Comparison of ENCODE assay signal across 8 cellular contexts in genomic region chr1:42658880-42659337, GRCh38. TPM values are rescaled to one million over a fixed set of nuclear protein-coding genes. Genes with fewer than 3 reads are reported as not detected.
DNase-seq lines count a peak whose midpoint lies in the region; ATAC-seq and TF ChIP-seq lines count a peak whose summit lies in the region.

No MANE protein-coding gene starts in this region.

- no peak for TF ChIP-seq CTCF in Panc1 (IDR thresholded peaks at IDR 0.05)
- no peak for TF ChIP-seq CTCF in neutrophil (IDR thresholded peaks at IDR 0.05)

- intact Hi-C loops in activated CD4-positive, alpha-beta T cell treated with anti-CD3 and anti-CD28 coated beads for 36 hours (cut with DNase I, micrococcal nuclease): loop anchor here (1.0 kb wide), 10 partner anchors 23 to 513 kb away; partner anchors contain the start of genes CCDC30 (in 2 of the 2), C1orf50 (in 1 of the 2), CFAP57 (in 1 of the 2) and EBNA1BP2 (in 1 of the 2)
- intact Hi-C loops in Panc1 (cut with micrococcal nuclease; ENCODE audit: unreplicated experiment): no loop called here

- H3K4me1 Mint-ChIP-seq in activated CD4-positive, alpha-beta T cell treated with anti-CD3 and anti-CD28 coated beads for 36 hours: peaks cover 39% of the 10 kb centered on the region

- H3K27ac ChIP-seq in Panc1 (ENCODE audit: low read length): peak overlapping the region; percentile 96
- peak overlapping the region; percentile 95 to 98 for H3K27ac ChIP-seq in esophagus (ENCODE audit: low read depth in 2 of 2, low read length in 1 of 2)
- H3K27ac ChIP-seq in neutrophil: peak overlapping the region; percentile 67

- H3K4me3 Mint-ChIP-seq in activated CD4-positive, alpha-beta T cell treated with anti-CD3 and anti-CD28 coated beads for 36 hours: peak overlapping the region; percentile 97

- ATAC-seq in activated CD4-positive, alpha-beta T cell treated with anti-CD3 and anti-CD28 coated beads for 36 hours: no peak
- peak; percentile 17 for ATAC-seq in Panc1

- H3K9me3 ChIP-seq in Panc1 (ENCODE audit: control insufficient read depth, insufficient read depth, low read depth, low read length) (no peaks in the 10 kb centered on the region), esophagus (ENCODE audit: control insufficient read depth in 2 of 2, insufficient read depth in 1 of 2, low read depth in 1 of 2, low read length in 1 of 2) (no peaks in the 10 kb centered on the region), neutrophil (no peaks in the 10 kb centered on the region)

- H3K9me3 Mint-ChIP-seq in activated CD4-positive, alpha-beta T cell treated with anti-CD3 and anti-CD28 coated beads for 36 hours (ENCODE audit: low read depth): no peaks in the 10 kb centered on the region

- BruUV-seq in Panc1 (replicated peaks; lab: Mats Ljungman, UMichigan): no TSS peak

- WGBS in esophagus, 2 donors: 5 to 6% methylated on average over 19 of the region's 19 CpGs

- CTCF ChIA-PET in activated CD4-positive, alpha-beta T cell treated with anti-CD3 and anti-CD28 coated beads for 36 hours (lab: Charles Lee): interaction anchor here (1.9 kb wide), 1 partner anchor 24 kb away, joined by 4 read pairs; the partner anchor contains the start of gene YBX1
- CTCF ChIA-PET in Panc1 (lab: Charles Lee): no interaction called here

- DNase-seq in activated CD4-positive, alpha-beta T cell treated with anti-CD3 and anti-CD28 coated beads for 36 hours: no peak
- DNase-seq in activated CD4-positive, alpha-beta T cell treated with anti-CD3 and anti-CD28 coated beads, Interleukin-2, amount 50 U/mL, for 4 hours: no peak
- DNase-seq in Panc1 (ENCODE audit: low read depth, low spot score) (no peak), NCI-H2171 treated with DMSO at 0.1 percent for 48 hours (lab: John Stamatoyannopoulos, UW) (no peak), SKM-1 treated with dmso at 0.1 percent for 144 hours (lab: John Stamatoyannopoulos, UW; ENCODE audit: unreplicated experiment) (no peak)
- no peak for DNase-seq in effector CD4-positive, alpha-beta T cell

- peak overlapping the region; percentile 97 for H3K27ac Mint-ChIP-seq in activated CD4-positive, alpha-beta T cell treated with anti-CD3 and anti-CD28 coated beads for 36 hours

- H3K36me3 ChIP-seq in Panc1 (ENCODE audit: control insufficient read depth, insufficient read depth, low read length): peaks cover 34% of the 10 kb centered on the region
- no peaks in the 10 kb centered on the region for H3K36me3 ChIP-seq in esophagus (ENCODE audit: control insufficient read depth in 2 of 2, insufficient read depth in 2 of 2, low read length in 1 of 2)
- no peaks in the 10 kb centered on the region for H3K36me3 ChIP-seq in neutrophil

- H3K27me3 Mint-ChIP-seq in activated CD4-positive, alpha-beta T cell treated with anti-CD3 and anti-CD28 coated beads for 36 hours: no peaks in the 10 kb centered on the region

- in situ Hi-C loops in Panc1 (cut with HindIII; ENCODE audit: low pct_unique_long_range_greater_than_20kb, low sequenced_read_pairs): no loop called here

- peaks cover 28% of the 10 kb centered on the region for H3K36me3 Mint-ChIP-seq in activated CD4-positive, alpha-beta T cell treated with anti-CD3 and anti-CD28 coated beads for 36 hours (ENCODE audit: low read depth)

- H3K4me1 ChIP-seq in Panc1 (ENCODE audit: control insufficient read depth, insufficient read depth, low read length) (peaks cover 15% of the 10 kb centered on the region), esophagus (ENCODE audit: control insufficient read depth in 2 of 2, insufficient read depth in 2 of 2, low read length in 1 of 2) (peaks cover 0 to 6% of the 10 kb centered on the region in 2 donors), neutrophil (ENCODE audit: control insufficient read depth in 1 of 2, insufficient read depth in 1 of 2, low read depth in 1 of 2, low read length in 1 of 2) (peaks cover 16 to 19% of the 10 kb centered on the region in 2 experiments)

- POLR2A ChIA-PET in activated CD4-positive, alpha-beta T cell treated with anti-CD3 and anti-CD28 coated beads for 36 hours (lab: Charles Lee): interaction anchor here (1.2 to 1.9 kb wide), 2 partner anchors 12 to 24 kb away, joined by 3 to 21 read pairs; partner anchors contain the start of gene YBX1
- POLR2A ChIA-PET in Panc1 (lab: Charles Lee): no interaction called here

- H3K27me3 ChIP-seq in Panc1 (ENCODE audit: control insufficient read depth, insufficient read depth, low read length): no peaks in the 10 kb centered on the region; the same call in 1 of the 2 replicates
- no peaks in the 10 kb centered on the region for H3K27me3 ChIP-seq in esophagus (ENCODE audit: control insufficient read depth in 1 of 2, insufficient read depth in 2 of 2, low read length in 2 of 2)
- H3K27me3 ChIP-seq in neutrophil: no peaks in the 10 kb centered on the region

- H3K4me3 ChIP-seq in Panc1 (ENCODE audit: low read depth in 2 of 2, low read length in 2 of 2) (peak overlapping the region; percentile 86 to 98), esophagus (ENCODE audit: low read depth in 1 of 2, low read length in 2 of 2) (peak overlapping the region; percentile 94 to 96), neutrophil (ENCODE audit: low read depth in 1 of 2, low read length in 1 of 2) (peak overlapping the region; percentile 67 to 88)

RNA-seq across cellular contexts. Expression of gene PPIH, which starts 0.7 kb away (rescaled TPM):
- 100 to 1,000 TPM; 111 to 114 TPM for total RNA-seq in activated CD4-positive, alpha-beta T cell treated with anti-CD3 and anti-CD28 coated beads for 36 hours
- total RNA-seq in Panc1 (2021; ENCODE audit: unreplicated experiment): 78.5 TPM
- 60.0 TPM for polyA plus RNA-seq in Panc1 (2012; ENCODE audit: insufficient read length)
- polyA plus RNA-seq in esophagus: 10 to 100 TPM; 44.9 to 48.9 TPM

RNA-seq across cellular contexts. Expression of gene YBX1, which starts 23.3 kb away (rescaled TPM):
- 1,000 to 10,000 TPM; 1,224 to 1,435 TPM for total RNA-seq in activated CD4-positive, alpha-beta T cell treated with anti-CD3 and anti-CD28 coated beads for 36 hours
- 908 TPM for total RNA-seq in Panc1 (2021; ENCODE audit: unreplicated experiment)
- polyA plus RNA-seq in Panc1 (2012; ENCODE audit: insufficient read length): 1,132 TPM
- 100 to 1,000 TPM; 381 to 428 TPM for polyA plus RNA-seq in esophagus
